ENCODE assay signal across 8 cellular contexts in the genomic region with DNA sequence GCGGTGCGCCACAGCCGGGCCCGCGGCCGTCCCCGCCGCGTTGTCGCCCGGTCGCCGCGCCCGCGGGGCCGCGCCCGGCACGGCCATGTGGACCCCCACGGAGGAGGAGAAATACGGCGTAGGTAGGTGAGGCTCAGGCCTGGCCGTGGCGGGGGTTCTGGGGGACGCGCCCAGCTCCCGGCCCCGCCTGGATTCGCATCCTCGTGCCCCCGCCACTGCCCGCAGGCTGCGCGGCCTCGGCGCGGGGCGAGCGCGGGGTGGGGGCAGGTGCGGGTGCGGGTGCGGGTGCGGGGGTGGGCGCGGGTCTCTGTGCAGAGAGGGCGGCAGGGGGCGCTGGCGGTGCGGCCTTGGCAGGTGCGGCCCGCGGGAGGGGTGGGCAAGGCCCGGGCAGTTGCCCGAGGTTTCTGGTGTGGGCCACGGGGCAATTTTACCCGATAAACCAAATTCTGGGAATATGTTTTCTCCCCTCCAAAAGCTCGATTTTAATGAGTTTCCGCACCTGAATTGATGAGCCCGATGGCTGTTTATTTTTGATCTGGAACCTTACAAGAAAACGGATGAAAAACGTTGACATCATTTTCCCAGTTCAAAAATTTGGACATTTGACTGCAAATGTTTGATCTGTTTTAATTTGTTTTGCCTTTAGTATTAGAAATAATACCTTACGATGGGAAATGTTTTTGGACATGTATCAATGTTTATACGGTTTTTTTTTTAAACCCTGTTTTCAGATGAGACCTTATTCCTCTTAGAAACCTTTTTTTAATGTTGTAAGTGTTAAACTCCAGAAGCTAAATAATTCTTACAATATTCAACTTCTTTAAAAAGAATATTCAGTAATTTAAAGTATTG. TPM values are rescaled to one million over a fixed set of nuclear protein-coding genes. Genes with fewer than 3 reads are reported as not detected.
DNase-seq lines count a peak whose midpoint lies in the region; FAIRE-seq and TF ChIP-seq lines count a peak whose summit lies in the region.

No MANE protein-coding gene starts in this region.

- peak overlapping the region; percentile 68 for H3K4me3 Mint-ChIP-seq in activated CD4-positive, alpha-beta memory T cell treated with anti-CD3 and anti-CD28 coated beads for 36 hours

- peak; percentile 85 for TF ChIP-seq CTCF in LNCAP (IDR thresholded peaks at IDR 0.05)
- TF ChIP-seq CTCF in dorsolateral prefrontal cortex (IDR thresholded peaks at IDR 0.05 in 54 of 56, conservative IDR thresholded peaks at IDR 0.05 in 2 of 56; ENCODE audit: low read depth in 1 of 56, partially characterized antibody in 56 of 56) = peak in 55 of 56 donors; percentile 21 to 86 (median 61)

- no peak for TF ChIP-seq POLR2A in GM12891 (IDR thresholded peaks at IDR 0.05; ENCODE audit: low read depth, low read length)

- CTCF ChIA-PET in activated CD4-positive, alpha-beta memory T cell treated with anti-CD3 and anti-CD28 coated beads for 36 hours (lab: Charles Lee) = interaction anchor here (0.6 to 6.2 kb wide), 14 partner anchors 10 to 711 kb away, joined by 3 to 43 read pairs (median 3); a partner anchor contains a TSS

- no peaks in the 10 kb centered on the region for H3K9me3 Mint-ChIP-seq in activated CD4-positive, alpha-beta memory T cell treated with anti-CD3 and anti-CD28 coated beads for 36 hours

- FAIRE-seq in GM12891 (lab: Jason Lieb, UNC) = no peak
- no peak for FAIRE-seq in RCC 7860 (lab: Jason Lieb, UNC)

- peaks cover 27% of the 10 kb centered on the region for H3K27me3 Mint-ChIP-seq in activated CD4-positive, alpha-beta memory T cell treated with anti-CD3 and anti-CD28 coated beads for 36 hours

- no peaks in the 10 kb centered on the region for H3K36me3 Mint-ChIP-seq in activated CD4-positive, alpha-beta memory T cell treated with anti-CD3 and anti-CD28 coated beads for 36 hours

- H3K27me3 ChIP-seq in dorsolateral prefrontal cortex = no peaks in the 10 kb centered on the region

- H3K4me3 ChIP-seq in dorsolateral prefrontal cortex (peak overlapping the region; percentile 31 to 81 (median 69)), mesodermal cell (ENCODE audit: extremely low read depth, insufficient read depth, low read length, poor library complexity, severe bottlenecking) (peak overlapping the region; percentile 37)

- no peaks in the 10 kb centered on the region for H3K4me1 ChIP-seq in mesodermal cell (ENCODE audit: control insufficient read depth, insufficient read depth, low read length, poor library complexity, severe bottlenecking)

- peaks cover 11% of the 10 kb centered on the region for H3K4me1 Mint-ChIP-seq in activated CD4-positive, alpha-beta memory T cell treated with anti-CD3 and anti-CD28 coated beads for 36 hours (ENCODE audit: low read depth)

- 2 to 3% methylated on average over 25 to 30 of the region's 65 CpGs for WGBS in mesodermal cell (ENCODE audit: insufficient coverage in 2 of 2), 2 experiments

- H3K36me3 ChIP-seq in mesodermal cell (ENCODE audit: control insufficient read depth, insufficient read depth, low read length) = no peaks in the 10 kb centered on the region

- POLR2A ChIA-PET in activated CD4-positive, alpha-beta memory T cell treated with anti-CD3 and anti-CD28 coated beads for 36 hours (lab: Charles Lee) = interaction anchor here (0.7 to 1.0 kb wide), 2 partner anchors 62 to 1092 kb away, joined by 4 to 5 read pairs; no protein-coding TSS in a partner anchor

- no peaks in the 10 kb centered on the region for H3K9me3 ChIP-seq in mesodermal cell (ENCODE audit: control insufficient read depth, low read length)

- intact Hi-C loops in activated CD4-positive, alpha-beta memory T cell treated with anti-CD3 and anti-CD28 coated beads for 36 hours (cut with micrococcal nuclease) = loop anchor here (5.0 kb wide), 1 partner anchor 697 kb away; no protein-coding TSS in a partner anchor
- intact Hi-C loops in dorsolateral prefrontal cortex (cut with DNase I) = loop anchor here (1.0 to 10.0 kb wide), 3 partner anchors 59 to 149 kb away; a partner anchor contains a TSS

- peak overlapping the region; percentile 28 for H3K27ac Mint-ChIP-seq in activated CD4-positive, alpha-beta memory T cell treated with anti-CD3 and anti-CD28 coated beads for 36 hours

- H3K27ac ChIP-seq in dorsolateral prefrontal cortex (peak overlapping the region in 52 of 59 donors; percentile 2 to 90 (median 74)), mesodermal cell (ENCODE audit: low read depth, low read length, severe bottlenecking) (no peak overlapping the region)

- DNase-seq in ELF-1 (ENCODE audit: low read depth, low spot score) (peak; percentile 36), dorsolateral prefrontal cortex (peak; percentile 73 to 88 (median 80)), GM12891 (ENCODE audit: insufficient read length, low spot score) (no peak), RCC 7860 (ENCODE audit: low spot score) (no peak)
- peak; percentile 79 for DNase-seq in activated CD4-positive, alpha-beta memory T cell treated with anti-CD3 and anti-CD28 coated beads for 36 hours
- peak; percentile 49 for DNase-seq in stimulated activated CD8-positive, alpha-beta memory T cell treated with anti-CD3 and anti-CD28 coated beads, Interleukin-4, amount 100 ng/mL, for 24 hours (ENCODE audit: low read depth)

TF ChIP-seq in GM12891, 5 proteins besides CTCF, POLR2A, EP300 and RAD21:
- TF ChIP-seq POU2F2 (IDR thresholded peaks at IDR 0.05; ENCODE audit: low read depth, low read length) (no peak), SPI1 (IDR thresholded peaks at IDR 0.05; ENCODE audit: low read depth, low read length) (no peak), POLR2AphosphoS5 (IDR thresholded peaks at IDR 0.05; ENCODE audit: low read depth, low read length) (no peak), TAF1 (IDR thresholded peaks at IDR 0.05; ENCODE audit: low read depth, low read length) (no peak)
TF ChIP-seq in GM12891: peak in this region for 0.

RNA-seq across cellular contexts. Expression of a gene that starts 0.7 kb away (rescaled TPM):
- 1 to 10 TPM; 2.7 to 2.9 TPM for total RNA-seq in activated CD4-positive, alpha-beta memory T cell treated with anti-CD3 and anti-CD28 coated beads for 36 hours
- 100 to 1,000 TPM in 74 of 120 experiments, 10 to 100 TPM in 46; 58.3 to 141 (median 105) TPM for total RNA-seq in dorsolateral prefrontal cortex
- polyA plus RNA-seq in mesodermal cell (2013, experiment 1 of 2) = 0.44 TPM
- 0.46 TPM for polyA plus RNA-seq in mesodermal cell (2013, experiment 2 of 2)
- polyA plus RNA-seq in GM12891 (2012; ENCODE audit: low read depth, missing spikeins) = 0.04 TPM

RNA-seq across cellular contexts. Expression of a gene that starts 58.5 kb away (rescaled TPM):
- 100 to 1,000 TPM; 186 to 187 TPM for total RNA-seq in activated CD4-positive, alpha-beta memory T cell treated with anti-CD3 and anti-CD28 coated beads for 36 hours
- total RNA-seq in dorsolateral prefrontal cortex = 10 to 100 TPM in 107 of 120 experiments, 1 to 10 TPM in 13; 6.3 to 30.7 (median 13.1) TPM
- 19.4 TPM for polyA plus RNA-seq in mesodermal cell (2013, experiment 1 of 2)
- polyA plus RNA-seq in mesodermal cell (2013, experiment 2 of 2) = 19.2 TPM
- polyA plus RNA-seq in GM12891 (2012; ENCODE audit: low read depth, missing spikeins) = 10.0 TPM

Comparison
In these comparisons a context has a peak if more than half of its experiments do, and no peak if none do; other contexts are left out.
1. DNase-seq: peak in ELF-1 (single experiment), activated CD4-positive, alpha-beta memory T cell treated with anti-CD3 and anti-CD28 coated beads for 36 hours (single experiment), dorsolateral prefrontal cortex (10 of 10) and stimulated activated CD8-positive, alpha-beta memory T cell treated with anti-CD3 and anti-CD28 coated beads, Interleukin-4, amount 100 ng/mL, for 24 hours (single experiment); none in GM12891 (single experiment) and RCC 7860 (single experiment).
2. RNA of a gene that starts 0.7 kb away (total RNA-seq): 58.3 to 141 TPM in dorsolateral prefrontal cortex; 2.7 to 2.9 TPM in activated CD4-positive, alpha-beta memory T cell treated with anti-CD3 and anti-CD28 coated beads for 36 hours; every median in the first group is over 10 times any median in the second.
3. RNA of a gene that starts 58.5 kb away (total RNA-seq): 186 to 187 TPM in activated CD4-positive, alpha-beta memory T cell treated with anti-CD3 and anti-CD28 coated beads for 36 hours; 6.3 to 30.7 TPM in dorsolateral prefrontal cortex; every median in the first group is over 4 times any median in the second.